Comparison of ENCODE assay signal across 10 cellular contexts in genomic region chr19:18541258-18541991, GRCh38. TPM values are rescaled to one million over a fixed set of nuclear protein-coding genes. Genes with fewer than 3 reads are reported as not detected.
DNase-seq lines count a peak whose midpoint lies in the region; ATAC-seq, FAIRE-seq and TF ChIP-seq lines count a peak whose summit lies in the region.
"Had no signal": no experiment of that assay in that cellular context is flagged by ENCODE, and none has a peak within 500 bp of the region (broad histone marks: within the 10 kb centered on the region; RNA-seq: fewer than 3 reads in every experiment).

No MANE protein-coding gene starts in this region.

- POLR2A ChIA-PET in A549 (lab: Yijun Ruan, JAX): no interaction called here

- CTCF ChIA-PET in A549 (lab: Yijun Ruan, JAX): interaction anchor here (1.4 kb wide), 1 partner anchor 91 kb away, joined by 4 read pairs; no protein-coding TSS in a partner anchor

- H3K9me3 Mint-ChIP-seq in activated T-helper 17 cell treated with anti-CD3 and anti-CD28 coated beads, Interleukin-2, amount 50 U/mL, for 72 hours: no peaks in the 10 kb centered on the region

- no peak for FAIRE-seq in A549 (lab: Jason Lieb, UNC)

- H3K27me3 Mint-ChIP-seq in activated T-helper 17 cell treated with anti-CD3 and anti-CD28 coated beads, Interleukin-2, amount 50 U/mL, for 72 hours: no peaks in the 10 kb centered on the region

- H3K27ac ChIP-seq in A549: no peak overlapping the region; a peak in 1 of 6 replicates

- peak overlapping the region; percentile 96; the same call in 1 of the 3 replicates for H3K4me2 ChIP-seq in A549

- no peak for ATAC-seq in A549
- ATAC-seq in activated T-helper 17 cell treated with anti-CD3 and anti-CD28 coated beads, Interleukin-2, amount 50 U/mL, for 72 hours (replicated peaks): peak; percentile 68
- ATAC-seq in GM21515 (IDR thresholded peaks at IDR 0.05; ENCODE audit: unreplicated experiment): no peak
- ATAC-seq in HG03039 (IDR thresholded peaks at IDR 0.05; ENCODE audit: unreplicated experiment): no peak

- no peak overlapping the region for H3K4me3 ChIP-seq in A549

- H3K9me3 ChIP-seq in A549: no peaks in the 10 kb centered on the region
- H3K9me3 ChIP-seq: tibial nerve had no signal

- no peak for TF ChIP-seq EP300 in A549 (IDR thresholded peaks at IDR 0.05)

- H3K4me3 Mint-ChIP-seq in activated T-helper 17 cell treated with anti-CD3 and anti-CD28 coated beads, Interleukin-2, amount 50 U/mL, for 72 hours: peak overlapping the region; percentile 92

- DNase-seq in A549 (ENCODE audit: low read depth in 1 of 2, low spot score in 1 of 2) (no peak), ELR (ENCODE audit: low read depth) (peak; percentile 72), kidney tubule cell (ENCODE audit: low spot score) (peak; percentile 42), epidermal melanocyte (ENCODE audit: insufficient read length, low spot score) (no peak), NCI-H2196 treated with DMSO at 0.1 percent for 48 hours (lab: John Stamatoyannopoulos, UW; ENCODE audit: unreplicated experiment) (no peak)
- DNase-seq: NCI-H226 had no signal

- peak overlapping the region; percentile 98 for H3K27ac Mint-ChIP-seq in activated T-helper 17 cell treated with anti-CD3 and anti-CD28 coated beads, Interleukin-2, amount 50 U/mL, for 72 hours

- TF ChIP-seq POLR2A in A549 (IDR thresholded peaks at IDR 0.05; ENCODE audit: low read length): no peak

- no peak for TF ChIP-seq CTCF in A549 (IDR thresholded peaks at IDR 0.05)

- peaks cover 6% of the 10 kb centered on the region for H3K4me1 Mint-ChIP-seq in activated T-helper 17 cell treated with anti-CD3 and anti-CD28 coated beads, Interleukin-2, amount 50 U/mL, for 72 hours

- peaks cover 11% of the 10 kb centered on the region; the same call in 1 of the 3 replicates for H3K4me1 ChIP-seq in A549

- no peak for TF ChIP-seq RAD21 in A549 (conservative IDR thresholded peaks at IDR 0.05 in 1 of 2, IDR thresholded peaks at IDR 0.05 in 1 of 2)

- H3K36me3 Mint-ChIP-seq in activated T-helper 17 cell treated with anti-CD3 and anti-CD28 coated beads, Interleukin-2, amount 50 U/mL, for 72 hours (ENCODE audit: low read depth): peaks cover 68% of the 10 kb centered on the region

- WGBS in A549 (ENCODE audit: missing lambda C conversion rate): 89% methylated on average over 19 of the region's 21 CpGs

TF ChIP-seq in A549, 52 proteins besides CTCF, POLR2A, EP300 and RAD21:
- TF ChIP-seq ZNF302 (CRISPR knock-in tag; IDR thresholded peaks at IDR 0.05) (no peak), KDM1A (IDR thresholded peaks at IDR 0.05; ENCODE audit: low read depth) (peak; percentile 31; the same call in 1 of the 2 replicates), TFCP2L1 (CRISPR knock-in tag; IDR thresholded peaks at IDR 0.05) (no peak), CEBPB (IDR thresholded peaks at IDR 0.05) (no peak), ZFP36 (IDR thresholded peaks at IDR 0.05; ENCODE audit: borderline replicate concordance, partially characterized antibody) (peak; percentile 68)

RNA-seq across cellular contexts. Expression of gene FKBP8, which starts 1.9 kb away (rescaled TPM):
- polyA plus RNA-seq in A549 (2011; rRNA removed) (53.3 and 56.1 TPM in 2 replicates), A549 (2017; fragmentation: RNase III; extraction: RNeasy Plus Mini Kit Qiagen cat#74134 plus additional on column Dnase treatment) (97.0 to 124 TPM (median 123 TPM) in 3 replicates)
- 146 and 183 TPM in 2 replicates for polyA plus RNA-seq in A549 (2012; cell fraction: cytosol; rRNA removed)
- polyA plus RNA-seq in A549 (2012; cell fraction: nucleus; rRNA removed): 128 and 154 TPM in 2 replicates
- polyA minus RNA-seq in A549 (2011; rRNA and poly(A)+ RNA removed): 28.0 and 45.2 TPM in 2 replicates
- 100 to 1,000 TPM; 222 to 320 TPM for total RNA-seq in activated T-helper 17 cell treated with anti-CD3 and anti-CD28 coated beads, Interleukin-2, amount 50 U/mL, for 72 hours

RNA-seq across cellular contexts. Expression of gene KXD1, which starts 16.2 kb away (rescaled TPM):
- polyA plus RNA-seq in A549 (2011; rRNA removed): 62.8 and 73.6 TPM in 2 replicates
- 155 and 165 TPM in 2 replicates for polyA plus RNA-seq in A549 (2012; cell fraction: cytosol; rRNA removed)
- 91.2 and 96.6 TPM in 2 replicates for polyA plus RNA-seq in A549 (2012; cell fraction: nucleus; rRNA removed)
- 83.9 to 90.6 TPM (median 87.4 TPM) in 3 replicates for polyA plus RNA-seq in A549 (2017; fragmentation: RNase III; extraction: RNeasy Plus Mini Kit Qiagen cat#74134 plus additional on column Dnase treatment)
- 106 and 130 TPM in 2 replicates for polyA minus RNA-seq in A549 (2011; rRNA and poly(A)+ RNA removed)
- 100 to 1,000 TPM; 116 to 118 TPM for total RNA-seq in activated T-helper 17 cell treated with anti-CD3 and anti-CD28 coated beads, Interleukin-2, amount 50 U/mL, for 72 hours

RNA-seq across cellular contexts. Expression of gene ELL, which starts 19.6 kb away (rescaled TPM):
- polyA plus RNA-seq in A549 (2011; rRNA removed) (1.1 and 1.6 TPM in 2 replicates), A549 (2017; fragmentation: RNase III; extraction: RNeasy Plus Mini Kit Qiagen cat#74134 plus additional on column Dnase treatment) (3.6 to 3.8 TPM (median 3.7 TPM) in 3 replicates)
- 4.1 and 5.9 TPM in 2 replicates for polyA plus RNA-seq in A549 (2012; cell fraction: cytosol; rRNA removed)
- polyA plus RNA-seq in A549 (2012; cell fraction: nucleus; rRNA removed): 10.6 and 18.2 TPM in 2 replicates
- polyA minus RNA-seq in A549 (2011; rRNA and poly(A)+ RNA removed): 2.4 and 3.6 TPM in 2 replicates
- 10 to 100 TPM; 23.7 to 41.8 TPM for total RNA-seq in activated T-helper 17 cell treated with anti-CD3 and anti-CD28 coated beads, Interleukin-2, amount 50 U/mL, for 72 hours

RNA-seq across cellular contexts. Expression of gene UBA52, which starts 30.2 kb away (rescaled TPM):
- 888 and 1,266 TPM in 2 replicates for polyA plus RNA-seq in A549 (2011; rRNA removed)
- 1,951 and 2,211 TPM in 2 replicates for polyA plus RNA-seq in A549 (2012; cell fraction: cytosol; rRNA removed)
- polyA plus RNA-seq in A549 (2012; cell fraction: nucleus; rRNA removed): 1,028 and 1,517 TPM in 2 replicates
- polyA plus RNA-seq in A549 (2017; fragmentation: RNase III; extraction: RNeasy Plus Mini Kit Qiagen cat#74134 plus additional on column Dnase treatment): 942 to 959 TPM (median 947 TPM) in 3 replicates
- 851 and 1,238 TPM in 2 replicates for polyA minus RNA-seq in A549 (2011; rRNA and poly(A)+ RNA removed)
- 1,000 to 10,000 TPM; 1,569 to 1,681 TPM for total RNA-seq in activated T-helper 17 cell treated with anti-CD3 and anti-CD28 coated beads, Interleukin-2, amount 50 U/mL, for 72 hours

RNA-seq across cellular contexts. Expression of gene REX1BD, which starts 47.2 kb away (rescaled TPM):
- polyA plus RNA-seq in A549 (2011; rRNA removed) (13.3 and 23.1 TPM in 2 replicates), A549 (2017; fragmentation: RNase III; extraction: RNeasy Plus Mini Kit Qiagen cat#74134 plus additional on column Dnase treatment) (47.3 to 50.3 TPM (median 47.7 TPM) in 3 replicates)
- 91.8 and 94.7 TPM in 2 replicates for polyA plus RNA-seq in A549 (2012; cell fraction: cytosol; rRNA removed)
- polyA plus RNA-seq in A549 (2012; cell fraction: nucleus; rRNA removed): 175 and 211 TPM in 2 replicates
- polyA minus RNA-seq in A549 (2011; rRNA and poly(A)+ RNA removed): 3.1 and 4.9 TPM in 2 replicates
- 10 to 100 TPM; 36.3 to 46.6 TPM for total RNA-seq in activated T-helper 17 cell treated with anti-CD3 and anti-CD28 coated beads, Interleukin-2, amount 50 U/mL, for 72 hours

Comparison
In these comparisons a context has a peak if more than half of its experiments do, and no peak if none do; other contexts are left out.
1. DNase-seq: peak in ELR (single experiment) and kidney tubule cell (single experiment); none in A549 (0 of 2), epidermal melanocyte (single experiment) and NCI-H2196 treated with DMSO at 0.1 percent for 48 hours (single experiment).